Comparison of ENCODE assay signal across 15 cellular contexts in the genomic region with DNA sequence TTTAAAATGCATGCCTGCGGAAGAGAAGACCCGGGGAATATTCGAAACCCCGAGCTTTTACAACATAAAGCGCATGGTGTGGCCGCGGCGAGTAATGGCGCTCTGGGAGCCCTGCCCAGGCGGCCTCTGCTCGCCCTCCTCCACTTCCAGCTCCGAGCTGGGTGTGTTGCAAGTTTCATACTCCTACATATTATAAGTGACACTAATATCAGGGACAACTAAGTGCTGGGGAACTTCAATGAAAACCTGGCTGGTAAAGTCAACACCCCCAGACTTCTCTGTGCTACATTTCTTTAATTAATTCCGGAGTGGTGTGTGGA. TPM values are rescaled to one million over a fixed set of nuclear protein-coding genes. Genes with fewer than 3 reads are reported as not detected.
DNase-seq lines count a peak whose midpoint lies in the region; ATAC-seq and TF ChIP-seq lines count a peak whose summit lies in the region.
"Had no signal": no experiment of that assay in that cellular context is flagged by ENCODE, and none has a peak within 500 bp of the region (broad histone marks: within the 10 kb centered on the region; RNA-seq: fewer than 3 reads in every experiment).

No MANE protein-coding gene starts in this region.

- H3K9me3 ChIP-seq in esophagus squamous epithelium: no peaks in the 10 kb centered on the region
- H3K9me3 ChIP-seq: right lobe of liver had no signal

- H3K27me3 Mint-ChIP-seq in nephron progenitor cell (ENCODE audit: low read depth, poor library complexity): peaks cover 94% of the 10 kb centered on the region

- peaks cover 36% of the 10 kb centered on the region for H3K4me1 Mint-ChIP-seq in nephron progenitor cell

- H3K27me3 ChIP-seq in esophagus squamous epithelium: peaks cover 0 to 99% (median 26%) of the 10 kb centered on the region in 4 donors

- ATAC-seq in GM19023 (IDR thresholded peaks at IDR 0.05; ENCODE audit: unreplicated experiment) (no peak), HG02798 (IDR thresholded peaks at IDR 0.05; ENCODE audit: poor library complexity, unreplicated experiment) (no peak)

- no peaks in the 10 kb centered on the region for H3K9me3 Mint-ChIP-seq in nephron progenitor cell
- H3K9me3 Mint-ChIP-seq: CD4-positive, CD25-positive, alpha-beta regulatory T cell; T-helper 2 cell treated with Interferon-gamma antibody and Interleukin-4, amounts not matched to agents 5 μg/mL and 100 μg/mL, for 36 hours had no signal

- peak; percentile 44 for DNase-seq in GM13977 (ENCODE audit: low spot score)
- peak; percentile 71 for DNase-seq in NB4 (ENCODE audit: low read depth)
- no peak for DNase-seq in esophagus squamous epithelium (lab: John Stamatoyannopoulos, UW)
- no peak for DNase-seq in nephron progenitor cell
- no peak for DNase-seq in epidermal melanocyte (ENCODE audit: insufficient read length, low spot score)
- DNase-seq in HT-29 (ENCODE audit: low spot score): no peak
- DNase-seq: activated CD4-positive, alpha-beta T cell treated with anti-CD3 and anti-CD28 coated beads, Interleukin-2, amount 50 U/mL, for 1 hour; CD4-positive, CD25-positive, alpha-beta regulatory T cell; NCI-H1417 treated with DMSO at 0.1 percent for 48 hours; NCI-H524 had no signal

- 2 to 7% methylated on average over 12 of the region's 13 CpGs for WGBS in esophagus squamous epithelium, 2 donors

- H3K4me3 ChIP-seq in NB4 (ENCODE audit: low read depth, low read length): no peak overlapping the region
- H3K4me3 ChIP-seq in esophagus squamous epithelium: peak overlapping the region; percentile 7 to 78 (median 74)
- H3K4me3 ChIP-seq: right lobe of liver had no signal

- no peak overlapping the region for H3K27ac Mint-ChIP-seq in nephron progenitor cell
- H3K27ac Mint-ChIP-seq: CD4-positive, CD25-positive, alpha-beta regulatory T cell; T-helper 2 cell treated with Interferon-gamma antibody and Interleukin-4, amounts not matched to agents 5 μg/mL and 100 μg/mL, for 36 hours had no signal

- no peaks in the 10 kb centered on the region for H3K36me3 ChIP-seq in esophagus squamous epithelium
- H3K36me3 ChIP-seq: right lobe of liver had no signal

- TF ChIP-seq POLR2A in NB4 (IDR thresholded peaks at IDR 0.05; ENCODE audit: extremely low read depth, insufficient read length) (no peak), esophagus squamous epithelium (IDR thresholded peaks at IDR 0.05) (no peak)

- TF ChIP-seq CTCF in GM13977 (IDR thresholded peaks at IDR 0.05; ENCODE audit: extremely low read depth, insufficient read depth, missing control alignments) (no peak), NB4 (IDR thresholded peaks at IDR 0.05; ENCODE audit: low read depth, low read length) (no peak), esophagus squamous epithelium (IDR thresholded peaks at IDR 0.05) (peak in 1 of 6 experiments; percentile 31), nephron progenitor cell (IDR thresholded peaks at IDR 0.05) (no peak)

- H3K27ac ChIP-seq in esophagus squamous epithelium: peak overlapping the region; percentile 67 to 97 (median 96)
- H3K27ac ChIP-seq: epithelial cell of prostate, right lobe of liver had no signal

- peak overlapping the region; percentile 69 for H3K4me3 Mint-ChIP-seq in nephron progenitor cell
- H3K4me3 Mint-ChIP-seq: T-helper 2 cell treated with Interferon-gamma antibody and Interleukin-4, amounts not matched to agents 5 μg/mL and 100 μg/mL, for 36 hours had no signal

- no peaks in the 10 kb centered on the region for H3K36me3 Mint-ChIP-seq in nephron progenitor cell (ENCODE audit: low read depth)
- H3K36me3 Mint-ChIP-seq: CD4-positive, CD25-positive, alpha-beta regulatory T cell had no signal

- peaks cover 28 to 98% (median 31%) of the 10 kb centered on the region in 3 donors for H3K4me1 ChIP-seq in esophagus squamous epithelium

- in situ Hi-C loops in GM13977 (cut with MboI; ENCODE audit: low pct_unique_long_range_greater_than_20kb, low sequenced_read_pairs, unreplicated experiment): no loop called here

- intact Hi-C loops in esophagus squamous epithelium (cut with DNase I): no loop called here

RNA-seq across cellular contexts. Expression of a gene that starts 11.8 kb away (rescaled TPM):
- total RNA-seq in esophagus squamous epithelium: 10 to 100 TPM; 20.3 to 49.4 (median 29.9) TPM
- total RNA-seq in HT-29 (2014; rRNA removed; shearing (Covaris generic)): 9.9 and 11.4 TPM in 2 replicates
- total RNA-seq: CD4-positive, CD25-positive, alpha-beta regulatory T cell; right lobe of liver had no signal

Comparison
In these comparisons a context has a peak if more than half of its experiments do, and no peak if none do; other contexts are left out.
1. DNase-seq: peak in GM13977 (single experiment) and NB4 (single experiment); none in esophagus squamous epithelium (single experiment), nephron progenitor cell (single experiment), epidermal melanocyte (single experiment) and HT-29 (single experiment).